In the genomic region with DNA sequence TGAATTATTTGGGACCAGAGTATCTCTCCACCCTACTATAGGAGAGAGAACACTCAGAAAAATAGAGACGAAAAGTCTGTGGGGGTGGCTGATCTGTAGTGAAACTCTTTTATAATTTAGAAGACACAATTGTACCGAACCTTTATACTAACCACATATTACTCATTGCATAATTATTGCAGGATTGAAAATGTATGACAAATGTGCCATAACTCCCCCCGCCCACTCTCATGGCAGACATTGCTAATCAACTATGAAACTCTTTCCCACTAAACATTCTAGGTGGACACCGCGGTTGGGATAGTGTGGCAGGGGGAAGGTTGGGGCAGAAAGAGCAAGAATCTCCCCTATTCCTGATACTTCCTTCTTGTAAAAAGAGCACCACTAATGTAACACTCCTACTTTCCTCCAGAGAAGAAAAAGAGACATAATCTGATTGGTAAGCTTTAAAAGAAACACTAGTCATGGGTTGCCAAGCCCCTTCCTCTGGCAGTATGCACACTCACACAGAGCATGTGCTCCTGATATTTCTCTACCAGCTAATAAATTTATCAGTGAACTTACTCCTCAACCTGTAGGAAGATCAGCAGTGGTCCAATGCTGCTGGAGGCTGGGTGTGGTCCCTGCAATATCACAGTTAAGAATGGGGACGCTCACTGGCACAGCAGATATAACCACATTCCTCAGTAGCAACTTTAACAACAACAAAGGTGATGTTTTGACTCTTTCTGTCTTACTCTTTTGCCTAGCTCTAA, we compare ENCODE assay signal across 10 cellular contexts. TPM values are rescaled to one million over a fixed set of nuclear protein-coding genes. Genes with fewer than 3 reads are reported as not detected.
A peak's percentile ranks its signal among the peaks of the same experiment; 100 is the strongest.
DNase-seq lines count a peak whose midpoint lies in the region; ATAC-seq, FAIRE-seq and TF ChIP-seq lines count a peak whose summit lies in the region.
"Had no signal": no experiment of that assay in that cellular context is flagged by ENCODE, and none has a peak within 500 bp of the region (broad histone marks: within the 10 kb centered on the region; RNA-seq: fewer than 3 reads in every experiment).

No MANE protein-coding gene starts in this region.

- no peaks in the 10 kb centered on the region for H3K27me3 ChIP-seq in CD4-positive, alpha-beta T cell (ENCODE audit: control insufficient read depth, insufficient read depth, low read length)
- H3K27me3 ChIP-seq in esophagus muscularis mucosa = no peaks in the 10 kb centered on the region
- H3K27me3 ChIP-seq: dorsolateral prefrontal cortex had no signal

- H3K27me3 Mint-ChIP-seq in natural killer cell (ENCODE audit: low read depth in 2 of 2) = peaks cover 3 to 6% of the 10 kb centered on the region in 2 donors
- H3K27me3 Mint-ChIP-seq in T-cell = peaks cover 0 to 7% of the 10 kb centered on the region in 2 donors
- H3K27me3 Mint-ChIP-seq in CD4-positive, alpha-beta T cell = no peaks in the 10 kb centered on the region

- ATAC-seq in HG02798 (IDR thresholded peaks at IDR 0.05; ENCODE audit: poor library complexity, unreplicated experiment) = peak; percentile 58
- peak; percentile 60 to 71 (median 68) for ATAC-seq in natural killer cell
- ATAC-seq in T-cell (replicated peaks in 1 of 4) = no peak
- ATAC-seq in CD4-positive, alpha-beta T cell (ENCODE audit: poor library complexity) = no peak

- intact Hi-C loops in natural killer cell (cut with micrococcal nuclease) (no loop called here), kidney (cut with DNase I) (no loop called here), esophagus muscularis mucosa (cut with DNase I) (no loop called here)
- intact Hi-C loops in CD4-positive, alpha-beta T cell (cut with DNase I, micrococcal nuclease) = no loop called here

- no peak for TF ChIP-seq EP300 in esophagus muscularis mucosa (IDR thresholded peaks at IDR 0.05)

- H3K36me3 Mint-ChIP-seq in natural killer cell = no peaks in the 10 kb centered on the region
- H3K36me3 Mint-ChIP-seq in T-cell = peaks cover 4% of the 10 kb centered on the region
- no peaks in the 10 kb centered on the region for H3K36me3 Mint-ChIP-seq in CD4-positive, alpha-beta T cell (ENCODE audit: low read depth)

- POLR2A ChIA-PET in T-cell (lab: Charles Lee) = interaction anchor here (0.6 to 1.1 kb wide), 2 partner anchors 11 to 12 kb away, joined by 3 to 4 read pairs; no protein-coding TSS in a partner anchor
- POLR2A ChIA-PET in CD4-positive, alpha-beta T cell (lab: Charles Lee) = interaction anchor here (1.3 kb wide), 1 partner anchor 15 kb away, joined by 3 read pairs; no protein-coding TSS in a partner anchor

- TF ChIP-seq CTCF in natural killer cell (IDR thresholded peaks at IDR 0.05) = no peak
- TF ChIP-seq CTCF in kidney (IDR thresholded peaks at IDR 0.05; ENCODE audit: borderline replicate concordance, extremely low read depth, insufficient read depth) = no peak
- no peak for TF ChIP-seq CTCF in CD4-positive, alpha-beta T cell (IDR thresholded peaks at IDR 0.05)
- TF ChIP-seq CTCF in esophagus muscularis mucosa (IDR thresholded peaks at IDR 0.05) = no peak

- DNase-seq in GM03348 (ENCODE audit: low spot score) (peak; percentile 44), natural killer cell (no peak), T-cell (no peak), kidney (no peak), esophagus muscularis mucosa (ENCODE audit: extremely low spot score) (no peak)
- peak; percentile 72 for DNase-seq in activated CD8-positive, alpha-beta memory T cell treated with anti-CD3 and anti-CD28 coated beads, Interleukin-2, amount 50 U/mL, for 48 hours
- DNase-seq in CD4-positive, alpha-beta T cell = no peak
- DNase-seq: dorsolateral prefrontal cortex had no signal

- H3K9me3 Mint-ChIP-seq in natural killer cell (no peaks in the 10 kb centered on the region), T-cell (peaks cover 0 to 3% (median 0%) of the 10 kb centered on the region in 3 donors)
- no peaks in the 10 kb centered on the region for H3K9me3 Mint-ChIP-seq in CD4-positive, alpha-beta T cell

- no peak overlapping the region for H3K4me3 Mint-ChIP-seq in natural killer cell
- H3K4me3 Mint-ChIP-seq in T-cell = no peak overlapping the region
- no peak overlapping the region for H3K4me3 Mint-ChIP-seq in CD4-positive, alpha-beta T cell

- H3K27ac Mint-ChIP-seq in natural killer cell (peak overlapping the region in 1 of 2 donors; percentile 46), T-cell (no peak overlapping the region)
- H3K27ac Mint-ChIP-seq in CD4-positive, alpha-beta T cell = no peak overlapping the region

- no peaks in the 10 kb centered on the region for H3K4me1 ChIP-seq in kidney (ENCODE audit: control insufficient read depth in 1 of 2, insufficient read depth in 1 of 2, low read depth in 1 of 2, low read length in 2 of 2)
- H3K4me1 ChIP-seq in esophagus muscularis mucosa = no peaks in the 10 kb centered on the region

- H3K9me3 ChIP-seq in kidney (ENCODE audit: control insufficient read depth in 1 of 2, low read length in 2 of 2) (no peaks in the 10 kb centered on the region), esophagus muscularis mucosa (no peaks in the 10 kb centered on the region)
- H3K9me3 ChIP-seq in CD4-positive, alpha-beta T cell (ENCODE audit: control insufficient read depth, low read length) = no peaks in the 10 kb centered on the region

- H3K36me3 ChIP-seq in kidney (ENCODE audit: control insufficient read depth in 1 of 2, insufficient read depth in 2 of 2, low read length in 2 of 2) = no peaks in the 10 kb centered on the region
- no peaks in the 10 kb centered on the region for H3K36me3 ChIP-seq in esophagus muscularis mucosa

- H3K27ac ChIP-seq in kidney (ENCODE audit: low read depth in 2 of 2, low read length in 2 of 2) (no peak overlapping the region), esophagus muscularis mucosa (replicated peaks in 1 of 4) (no peak overlapping the region)
- no peak overlapping the region for H3K27ac ChIP-seq in CD4-positive, alpha-beta T cell (ENCODE audit: low read depth, low read length)
- H3K27ac ChIP-seq: dorsolateral prefrontal cortex had no signal

- no peak overlapping the region for H3K9ac ChIP-seq in kidney (ENCODE audit: low read length in 2 of 2)

- FAIRE-seq in kidney (lab: Jason Lieb, UNC) = no peak
- FAIRE-seq: D721Med had no signal

- peaks cover 11 to 12% of the 10 kb centered on the region in 2 donors for H3K4me1 Mint-ChIP-seq in natural killer cell
- peaks cover 0 to 13% (median 9%) of the 10 kb centered on the region in 3 donors for H3K4me1 Mint-ChIP-seq in T-cell
- H3K4me1 Mint-ChIP-seq in CD4-positive, alpha-beta T cell (ENCODE audit: low read depth) = peaks cover 9% of the 10 kb centered on the region

- CTCF ChIA-PET in T-cell (lab: Charles Lee) = interaction anchor here (0.6 to 1.0 kb wide), 6 partner anchors 8 to 716 kb away, joined by 3 to 5 read pairs (median 3); no protein-coding TSS in a partner anchor
- CTCF ChIA-PET in CD4-positive, alpha-beta T cell (lab: Charles Lee) = no interaction called here

- H3K4me3 ChIP-seq in kidney (ENCODE audit: low read length in 2 of 2) = no peak overlapping the region
- no peak overlapping the region for H3K4me3 ChIP-seq in esophagus muscularis mucosa
- H3K4me3 ChIP-seq: dorsolateral prefrontal cortex had no signal

- WGBS in esophagus muscularis mucosa = 90% methylated on average over 5 of the region's 6 CpGs

- TF ChIP-seq POLR2A in esophagus muscularis mucosa (IDR thresholded peaks at IDR 0.05; ENCODE audit: low read depth) = no peak

RNA-seq across cellular contexts. Expression of a gene that starts 18.7 kb away (rescaled TPM):
- total RNA-seq in natural killer cell (10 to 100 TPM; 22.3 to 44.3 (median 31.3) TPM), T-cell (10 to 100 TPM; 34.0 to 75.5 (median 42.5) TPM), kidney (77.9 TPM), esophagus muscularis mucosa (100 to 1,000 TPM in 1 of 4 donors, 10 to 100 TPM in 3; 33.6 to 150 (median 64.9) TPM)
- 8.6 TPM for polyA plus RNA-seq in kidney (ENCODE audit: insufficient read depth, low read depth, low replicate concordance)
- 10 to 100 TPM; 49.2 to 51.3 TPM for total RNA-seq in CD4-positive, alpha-beta T cell

Comparison
In these comparisons a context has a peak if more than half of its experiments do, and no peak if none do; other contexts are left out.
1. DNase-seq: peak in GM03348 (single experiment) and activated CD8-positive, alpha-beta memory T cell treated with anti-CD3 and anti-CD28 coated beads, Interleukin-2, amount 50 U/mL, for 48 hours (single experiment); none in natural killer cell (single experiment), T-cell (0 of 34), kidney (single experiment), CD4-positive, alpha-beta T cell (0 of 10) and esophagus muscularis mucosa (single experiment).
2. ATAC-seq: peak in HG02798 (single experiment) and natural killer cell (3 of 3); none in T-cell (0 of 4) and CD4-positive, alpha-beta T cell (single experiment).